1 cellular context compared by ENCODE assay signal in genomic region chr17:75287221-75287620, GRCh38.
TF ChIP-seq lines count a peak whose summit lies in the region.

No MANE protein-coding gene starts in this region.

TF ChIP-seq in K562, 482 proteins besides CTCF, POLR2A, EP300 and RAD21:
- TF ChIP-seq ZKSCAN8 (CRISPR knock-in tag; IDR thresholded peaks at IDR 0.05): no peak
- no peak for TF ChIP-seq GTF2A2 (tag; IDR thresholded peaks at IDR 0.05)
- no peak for TF ChIP-seq SRSF9 (IDR thresholded peaks at IDR 0.05; ENCODE audit: borderline replicate concordance, low read depth, low read length)
- TF ChIP-seq HINFP (tag; conservative IDR thresholded peaks at IDR 0.05; ENCODE audit: low read depth): no peak
- TF ChIP-seq MTA2 (IDR thresholded peaks at IDR 0.05; ENCODE audit: low read depth): no peak
- no peak for TF ChIP-seq E2F1 (CRISPR knock-in tag; IDR thresholded peaks at IDR 0.05)
- TF ChIP-seq TRIM24 (IDR thresholded peaks at IDR 0.05): no peak
- TF ChIP-seq BCOR (IDR thresholded peaks at IDR 0.05): no peak
- no peak for TF ChIP-seq SIRT6 (IDR thresholded peaks at IDR 0.05; ENCODE audit: low read depth, low read length)
